ENCODE assay signal across 25 cellular contexts in the genomic region with DNA sequence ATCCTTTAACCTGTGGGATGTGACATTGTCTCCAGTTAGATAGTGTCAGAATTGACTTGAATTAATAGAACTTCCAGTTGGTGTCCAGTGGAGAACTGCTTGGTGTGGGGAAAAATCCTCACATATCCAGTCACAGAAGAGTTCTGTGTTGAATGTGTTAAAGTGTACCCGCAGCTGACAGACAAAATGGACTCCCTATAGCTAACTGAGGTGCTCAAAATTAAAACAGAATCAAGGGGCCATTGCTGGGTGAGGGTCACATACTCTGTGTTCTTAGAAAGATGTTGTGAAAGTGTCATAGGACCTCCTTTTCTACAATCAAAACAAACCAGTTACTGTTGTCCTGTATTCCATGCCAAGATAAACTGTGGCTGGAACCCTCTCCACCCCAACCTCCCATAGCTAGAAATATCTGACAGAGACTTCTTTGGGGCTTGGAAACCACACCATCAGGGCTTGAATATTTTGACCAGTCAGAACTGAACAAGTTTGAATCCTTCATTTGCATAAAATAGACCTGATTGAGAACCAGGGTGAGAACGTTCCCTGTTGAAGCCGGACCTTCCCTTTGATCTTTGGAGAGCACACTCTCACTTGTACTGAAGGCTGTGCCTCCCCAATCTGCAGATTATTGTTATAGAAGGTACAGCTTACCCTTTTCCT.
DNase-seq lines count a peak whose midpoint lies in the region; ATAC-seq, FAIRE-seq and TF ChIP-seq lines count a peak whose summit lies in the region.
"Had no signal": no experiment of that assay in that cellular context is flagged by ENCODE, and none has a peak within 500 bp of the region (broad histone marks: within the 10 kb centered on the region; RNA-seq: fewer than 3 reads in every experiment).

No MANE protein-coding gene starts in this region.

- H3K9me3 ChIP-seq in BLaER1 treated with 17β-estradiol and CSF1 and Interleukin-3, amounts not matched to agents 10 nM and 100 nM (replicated peaks in 1 of 11): peaks cover 4 to 53% (median 25%) of the 10 kb centered on the region in 11 experiments; a peak in 18 of 22 replicates
- H3K9me3 ChIP-seq in OCI-LY7 (ENCODE audit: low read length): 0 out of 2 replicates have a peak, but pooled peaks cover 6% of the 10 kb centered on the region
- H3K9me3 ChIP-seq: A549, ascending aorta, prostate gland, SK-N-SH, uterus had no signal

- no TSS peak for BruUV-seq in OCI-LY7 (replicated peaks; lab: Mats Ljungman, UMichigan)

- no peaks in the 10 kb centered on the region for H3K36me3 Mint-ChIP-seq in activated CD8-positive, alpha-beta T cell treated with anti-CD3 and anti-CD28 coated beads, Interleukin-2, amount 10 ng/mL, durations not matched to agents 7 days and 5 days (ENCODE audit: low read depth)
- H3K36me3 Mint-ChIP-seq in mesothelial cell of epicardium: no peaks in the 10 kb centered on the region
- H3K36me3 Mint-ChIP-seq: CD4-positive, CD25-positive, alpha-beta regulatory T cell had no signal

- no peak overlapping the region for H3K9ac ChIP-seq in BLaER1 treated with 17β-estradiol and CSF1 and Interleukin-3, amounts not matched to agents 10 nM and 100 nM
- H3K9ac ChIP-seq: SK-N-SH had no signal

- no peak overlapping the region for H3K27ac Mint-ChIP-seq in activated CD8-positive, alpha-beta T cell treated with anti-CD3 and anti-CD28 coated beads, Interleukin-2, amount 10 ng/mL, durations not matched to agents 7 days and 5 days
- no peak overlapping the region for H3K27ac Mint-ChIP-seq in mesothelial cell of epicardium
- H3K27ac Mint-ChIP-seq: activated naive CD4-positive, alpha-beta T cell treated with anti-CD3 and anti-CD28 coated beads for 36 hours; CD4-positive, CD25-positive, alpha-beta regulatory T cell; stimulated activated naive CD8-positive, alpha-beta T cell treated with anti-CD3 and anti-CD28 coated beads, Interleukin-15, Interleukin-2, amounts not matched to agents 100 ng/mL and 50 ng/mL, for 24 hours had no signal

- no peak overlapping the region for H3K4me3 Mint-ChIP-seq in activated CD8-positive, alpha-beta T cell treated with anti-CD3 and anti-CD28 coated beads, Interleukin-2, amount 10 ng/mL, durations not matched to agents 7 days and 5 days
- H3K4me3 Mint-ChIP-seq in mesothelial cell of epicardium: no peak overlapping the region
- H3K4me3 Mint-ChIP-seq: activated naive CD4-positive, alpha-beta T cell treated with anti-CD3 and anti-CD28 coated beads for 36 hours; CD4-positive, CD25-positive, alpha-beta regulatory T cell; stimulated activated naive CD8-positive, alpha-beta T cell treated with anti-CD3 and anti-CD28 coated beads, Interleukin-15, Interleukin-2, amounts not matched to agents 100 ng/mL and 50 ng/mL, for 24 hours had no signal

- intact Hi-C loops in OCI-LY7 (cut with micrococcal nuclease; ENCODE audit: unreplicated experiment): loop anchor here (10.0 kb wide), 1 partner anchor 1704 kb away; no protein-coding TSS in a partner anchor

- H2AFZ ChIP-seq in OCI-LY7 (ENCODE audit: low read length): peak overlapping the region; percentile 58; the same call in 1 of the 2 replicates

- H3K36me3 ChIP-seq in BLaER1 treated with 17β-estradiol and CSF1 and Interleukin-3, amounts not matched to agents 10 nM and 100 nM: peaks cover 0 to 10% (median 0%) of the 10 kb centered on the region in 11 experiments; a peak in 2 of 22 replicates
- no peaks in the 10 kb centered on the region; the same call in 1 of the 2 replicates for H3K36me3 ChIP-seq in OCI-LY7 (ENCODE audit: insufficient read depth, low read length)
- H3K36me3 ChIP-seq: ascending aorta, prostate gland, uterus had no signal

- H3K27me3 Mint-ChIP-seq in activated CD8-positive, alpha-beta T cell treated with anti-CD3 and anti-CD28 coated beads, Interleukin-2, amount 10 ng/mL, durations not matched to agents 7 days and 5 days (ENCODE audit: low read depth): no peaks in the 10 kb centered on the region
- no peaks in the 10 kb centered on the region for H3K27me3 Mint-ChIP-seq in mesothelial cell of epicardium (ENCODE audit: low read depth)
- H3K27me3 Mint-ChIP-seq: CD4-positive, CD25-positive, alpha-beta regulatory T cell had no signal

- DNase-seq in OCI-LY7 (ENCODE audit: low spot score) (no peak), medulla oblongata (ENCODE audit: extremely low spot score) (no peak), mesothelial cell of epicardium (ENCODE audit: low spot score in 2 of 2, unreplicated experiment in 2 of 2) (no peak), urothelium cell line (ENCODE audit: low spot score) (no peak)
- DNase-seq in activated CD8-positive, alpha-beta T cell treated with anti-CD3 and anti-CD28 coated beads, Interleukin-2, amount 10 ng/mL, durations not matched to agents 7 days and 5 days: no peak
- DNase-seq: activated CD4-positive, alpha-beta T cell treated with anti-CD3 and anti-CD28 coated beads, Interleukin-2, amount 50 U/mL, for 1 hour; activated naive CD4-positive, alpha-beta T cell treated with anti-CD3 and anti-CD28 coated beads for 36 hours; activated T-cell treated with anti-CD3 and anti-CD28 coated beads for 4 hours; CD4-positive, CD25-positive, alpha-beta regulatory T cell; dermis blood vessel endothelial cell; DND-41; IMR-90; left ventricle myocardium superior; MV-4-11; NCI-H510A; SK-N-SH; uterus had no signal

- CTCF ChIA-PET in OCI-LY7 (lab: Charles Lee; ENCODE audit: unreplicated experiment): no interaction called here
- CTCF ChIA-PET in activated CD8-positive, alpha-beta T cell treated with anti-CD3 and anti-CD28 coated beads, Interleukin-2, amount 10 ng/mL, durations not matched to agents 7 days and 5 days (lab: Charles Lee): no interaction called here

- H3K4me1 Mint-ChIP-seq in activated CD8-positive, alpha-beta T cell treated with anti-CD3 and anti-CD28 coated beads, Interleukin-2, amount 10 ng/mL, durations not matched to agents 7 days and 5 days (ENCODE audit: low read depth): no peaks in the 10 kb centered on the region
- H3K4me1 Mint-ChIP-seq in mesothelial cell of epicardium: peaks cover 56% of the 10 kb centered on the region

- no peak overlapping the region; a peak in 1 of 20 replicates for H3K4me3 ChIP-seq in BLaER1 treated with 17β-estradiol and CSF1 and Interleukin-3, amounts not matched to agents 10 nM and 100 nM
- H3K4me3 ChIP-seq in OCI-LY7 (ENCODE audit: low read depth, low read length, poor library complexity, severe bottlenecking): no peak overlapping the region
- H3K4me3 ChIP-seq: A549, ascending aorta, prostate gland, uterus had no signal

- no peak for FAIRE-seq in urothelium cell line (lab: Jason Lieb, UNC)

- no peak for TF ChIP-seq CTCF in OCI-LY7 (conservative IDR thresholded peaks at IDR 0.05; ENCODE audit: low read length)
- TF ChIP-seq CTCF in mesothelial cell of epicardium (IDR thresholded peaks at IDR 0.05; ENCODE audit: unreplicated experiment): no peak

- ATAC-seq in GM18907 (IDR thresholded peaks at IDR 0.05; ENCODE audit: unreplicated experiment) (peak; percentile 38), HG02759 (IDR thresholded peaks at IDR 0.05; ENCODE audit: unreplicated experiment) (peak; percentile 34)
- ATAC-seq in activated CD8-positive, alpha-beta T cell treated with anti-CD3 and anti-CD28 coated beads, Interleukin-2, amount 10 ng/mL, durations not matched to agents 7 days and 5 days: no peak
- ATAC-seq: A549, left ventricle myocardium superior had no signal

- no peaks in the 10 kb centered on the region for H3K9me3 Mint-ChIP-seq in activated CD8-positive, alpha-beta T cell treated with anti-CD3 and anti-CD28 coated beads, Interleukin-2, amount 10 ng/mL, durations not matched to agents 7 days and 5 days (ENCODE audit: insufficient read depth)
- H3K9me3 Mint-ChIP-seq in mesothelial cell of epicardium: no peaks in the 10 kb centered on the region
- H3K9me3 Mint-ChIP-seq: activated naive CD4-positive, alpha-beta T cell treated with anti-CD3 and anti-CD28 coated beads for 36 hours; stimulated activated naive CD8-positive, alpha-beta T cell treated with anti-CD3 and anti-CD28 coated beads, Interleukin-15, Interleukin-2, amounts not matched to agents 100 ng/mL and 50 ng/mL, for 24 hours had no signal

- no peaks in the 10 kb centered on the region for H3K79me2 ChIP-seq in OCI-LY7 (ENCODE audit: insufficient read depth, low read depth, low read length)

- POLR2A ChIA-PET in OCI-LY7 (lab: Charles Lee): interaction anchor here (0.7 to 4.2 kb wide), 2 partner anchors 10 to 13 kb away, joined by 3 to 27 read pairs; no protein-coding TSS in a partner anchor
- POLR2A ChIA-PET in activated CD8-positive, alpha-beta T cell treated with anti-CD3 and anti-CD28 coated beads, Interleukin-2, amount 10 ng/mL, durations not matched to agents 7 days and 5 days (lab: Charles Lee): no interaction called here

- H3K4me1 ChIP-seq in BLaER1 treated with 17β-estradiol and CSF1 and Interleukin-3, amounts not matched to agents 10 nM and 100 nM: peaks cover 58 to 98% (median 81%) of the 10 kb centered on the region in 10 experiments
- H3K4me1 ChIP-seq in OCI-LY7 (ENCODE audit: insufficient read depth, low read length, poor library complexity, severe bottlenecking): peaks cover 24% of the 10 kb centered on the region

- H3K27me3 ChIP-seq in BLaER1 treated with 17β-estradiol and CSF1 and Interleukin-3, amounts not matched to agents 10 nM and 100 nM: no peaks in the 10 kb centered on the region; a peak in 1 of 22 replicates
- H3K27me3 ChIP-seq: ascending aorta, uterus had no signal

- peak overlapping the region in 5 of 11 experiments; percentile 36 to 80 (median 49); a peak in 9 of 22 replicates for H3K27ac ChIP-seq in BLaER1 treated with 17β-estradiol and CSF1 and Interleukin-3, amounts not matched to agents 10 nM and 100 nM
- no peak overlapping the region for H3K27ac ChIP-seq in OCI-LY7 (ENCODE audit: low read depth, low read length, poor library complexity, severe bottlenecking)
- H3K27ac ChIP-seq: A549, ascending aorta, epithelial cell of prostate, prostate gland had no signal

- no peaks in the 10 kb centered on the region for H3K9me2 ChIP-seq in OCI-LY7 (ENCODE audit: insufficient read depth, low read length)
- H3K9me2 ChIP-seq: SK-N-SH had no signal

- H3K4me2 ChIP-seq in BLaER1 treated with 17β-estradiol and CSF1 and Interleukin-3, amounts not matched to agents 10 nM and 100 nM: peak overlapping the region in 10 of 11 experiments; percentile 57 to 86 (median 69); a peak in 14 of 22 replicates
- H3K4me2 ChIP-seq in OCI-LY7 (ENCODE audit: low read length): no peak overlapping the region
- H3K4me2 ChIP-seq: A549, SK-N-SH had no signal

- no peaks in the 10 kb centered on the region for H4K20me1 ChIP-seq in BLaER1 treated with 17β-estradiol and CSF1 and Interleukin-3, amounts not matched to agents 10 nM and 100 nM
- no peaks in the 10 kb centered on the region for H4K20me1 ChIP-seq in OCI-LY7 (ENCODE audit: insufficient read depth, low read length)
